9 cellular contexts compared by ENCODE assay signal in genomic region chr1:226132731-226133503, GRCh38. TPM values are rescaled to one million over a fixed set of nuclear protein-coding genes. Genes with fewer than 3 reads are reported as not detected.
DNase-seq lines count a peak whose midpoint lies in the region; ATAC-seq, FAIRE-seq and TF ChIP-seq lines count a peak whose summit lies in the region.
"Had no signal": no experiment of that assay in that cellular context is flagged by ENCODE, and none has a peak within 500 bp of the region (broad histone marks: within the 10 kb centered on the region; RNA-seq: fewer than 3 reads in every experiment).

No MANE protein-coding gene starts in this region.

- DNase-seq in effector memory CD8-positive, alpha-beta T cell = no peak
- DNase-seq in progenitor cell of endocrine pancreas (ENCODE audit: low spot score, unreplicated experiment) = no peak
- no peak for DNase-seq in stimulated activated CD4-positive, alpha-beta T cell treated with anti-CD3 and anti-CD28 coated beads, Interleukin-4, amount 100 ng/mL, for 24 hours
- no peak for DNase-seq in D721Med (ENCODE audit: insufficient read length, low spot score)
- no peak for DNase-seq in activated CD4-positive, alpha-beta T cell treated with anti-CD3 and anti-CD28 coated beads, Interleukin-2, amount 10 ng/mL, durations not matched to agents 7 days and 5 days

- FAIRE-seq in D721Med (lab: Jason Lieb, UNC) = no peak
- FAIRE-seq: endothelial cell of umbilical vein had no signal

- TF ChIP-seq CTCF in progenitor cell of endocrine pancreas (IDR thresholded peaks at IDR 0.05; ENCODE audit: unreplicated experiment) (no peak), D721Med (IDR thresholded peaks at IDR 0.05; ENCODE audit: insufficient read depth, missing control alignments) (no peak)

- H3K27ac Mint-ChIP-seq in effector memory CD8-positive, alpha-beta T cell = peak overlapping the region; percentile 24 to 69
- H3K27ac Mint-ChIP-seq in progenitor cell of endocrine pancreas = peak overlapping the region; percentile 44
- no peak overlapping the region for H3K27ac Mint-ChIP-seq in activated CD4-positive, alpha-beta T cell treated with anti-CD3 and anti-CD28 coated beads, Interleukin-2, amount 10 ng/mL, durations not matched to agents 7 days and 5 days

- CTCF ChIA-PET in activated CD4-positive, alpha-beta T cell treated with anti-CD3 and anti-CD28 coated beads, Interleukin-2, amount 10 ng/mL, durations not matched to agents 7 days and 5 days (lab: Charles Lee) = interaction anchor here (1.1 kb wide), 1 partner anchor 8 kb away, joined by 9 read pairs; no protein-coding TSS in a partner anchor

- no peaks in the 10 kb centered on the region for H3K36me3 Mint-ChIP-seq in effector memory CD8-positive, alpha-beta T cell (ENCODE audit: insufficient read depth)
- no peaks in the 10 kb centered on the region for H3K36me3 Mint-ChIP-seq in progenitor cell of endocrine pancreas (ENCODE audit: insufficient read depth)
- H3K36me3 Mint-ChIP-seq in activated CD4-positive, alpha-beta T cell treated with anti-CD3 and anti-CD28 coated beads, Interleukin-2, amount 10 ng/mL, durations not matched to agents 7 days and 5 days (ENCODE audit: low read depth) = no peaks in the 10 kb centered on the region

- peaks cover 0 to under 1% of the 10 kb centered on the region in 2 donors for H3K4me1 Mint-ChIP-seq in effector memory CD8-positive, alpha-beta T cell (ENCODE audit: low read depth in 2 of 2)
- peaks cover 17% of the 10 kb centered on the region for H3K4me1 Mint-ChIP-seq in progenitor cell of endocrine pancreas (ENCODE audit: low read depth)
- H3K4me1 Mint-ChIP-seq in activated CD4-positive, alpha-beta T cell treated with anti-CD3 and anti-CD28 coated beads, Interleukin-2, amount 10 ng/mL, durations not matched to agents 7 days and 5 days = peaks cover 5% of the 10 kb centered on the region

- H3K4me3 Mint-ChIP-seq in effector memory CD8-positive, alpha-beta T cell = no peak overlapping the region
- H3K4me3 Mint-ChIP-seq in progenitor cell of endocrine pancreas (ENCODE audit: low read depth) = no peak overlapping the region
- H3K4me3 Mint-ChIP-seq in activated CD4-positive, alpha-beta T cell treated with anti-CD3 and anti-CD28 coated beads, Interleukin-2, amount 10 ng/mL, durations not matched to agents 7 days and 5 days = no peak overlapping the region

- peaks cover 7 to 9% of the 10 kb centered on the region in 2 donors for H3K27me3 Mint-ChIP-seq in effector memory CD8-positive, alpha-beta T cell
- no peaks in the 10 kb centered on the region for H3K27me3 Mint-ChIP-seq in progenitor cell of endocrine pancreas
- no peaks in the 10 kb centered on the region for H3K27me3 Mint-ChIP-seq in activated CD4-positive, alpha-beta T cell treated with anti-CD3 and anti-CD28 coated beads, Interleukin-2, amount 10 ng/mL, durations not matched to agents 7 days and 5 days

- H3K9me3 Mint-ChIP-seq in effector memory CD8-positive, alpha-beta T cell = no peaks in the 10 kb centered on the region
- no peaks in the 10 kb centered on the region for H3K9me3 Mint-ChIP-seq in progenitor cell of endocrine pancreas (ENCODE audit: low read depth)
- no peaks in the 10 kb centered on the region for H3K9me3 Mint-ChIP-seq in activated CD4-positive, alpha-beta T cell treated with anti-CD3 and anti-CD28 coated beads, Interleukin-2, amount 10 ng/mL, durations not matched to agents 7 days and 5 days

- ATAC-seq in GM18868 (IDR thresholded peaks at IDR 0.05; ENCODE audit: unreplicated experiment) (peak; percentile 56), HG02852 (IDR thresholded peaks at IDR 0.05; ENCODE audit: unreplicated experiment) (peak; percentile 37), GM21717 (IDR thresholded peaks at IDR 0.05; ENCODE audit: unreplicated experiment) (no peak)
- no peak for ATAC-seq in effector memory CD8-positive, alpha-beta T cell (replicated peaks)

- POLR2A ChIA-PET in activated CD4-positive, alpha-beta T cell treated with anti-CD3 and anti-CD28 coated beads, Interleukin-2, amount 10 ng/mL, durations not matched to agents 7 days and 5 days (lab: Charles Lee) = no interaction called here

RNA-seq across cellular contexts. Expression of gene ACBD3, which starts 53.6 kb away (rescaled TPM):
- total RNA-seq in progenitor cell of endocrine pancreas = 29.3 and 31.6 TPM in 2 replicates
- 10 to 100 TPM; 19.0 to 19.8 TPM for total RNA-seq in activated CD4-positive, alpha-beta T cell treated with anti-CD3 and anti-CD28 coated beads, Interleukin-2, amount 10 ng/mL, durations not matched to agents 7 days and 5 days

Comparison
In these comparisons a context has a peak if more than half of its experiments do, and no peak if none do; other contexts are left out.
1. ATAC-seq: peak in GM18868 (single experiment) and HG02852 (single experiment); none in effector memory CD8-positive, alpha-beta T cell (single experiment) and GM21717 (single experiment).